Comparison of ENCODE assay signal across 15 cellular contexts in the genomic region with DNA sequence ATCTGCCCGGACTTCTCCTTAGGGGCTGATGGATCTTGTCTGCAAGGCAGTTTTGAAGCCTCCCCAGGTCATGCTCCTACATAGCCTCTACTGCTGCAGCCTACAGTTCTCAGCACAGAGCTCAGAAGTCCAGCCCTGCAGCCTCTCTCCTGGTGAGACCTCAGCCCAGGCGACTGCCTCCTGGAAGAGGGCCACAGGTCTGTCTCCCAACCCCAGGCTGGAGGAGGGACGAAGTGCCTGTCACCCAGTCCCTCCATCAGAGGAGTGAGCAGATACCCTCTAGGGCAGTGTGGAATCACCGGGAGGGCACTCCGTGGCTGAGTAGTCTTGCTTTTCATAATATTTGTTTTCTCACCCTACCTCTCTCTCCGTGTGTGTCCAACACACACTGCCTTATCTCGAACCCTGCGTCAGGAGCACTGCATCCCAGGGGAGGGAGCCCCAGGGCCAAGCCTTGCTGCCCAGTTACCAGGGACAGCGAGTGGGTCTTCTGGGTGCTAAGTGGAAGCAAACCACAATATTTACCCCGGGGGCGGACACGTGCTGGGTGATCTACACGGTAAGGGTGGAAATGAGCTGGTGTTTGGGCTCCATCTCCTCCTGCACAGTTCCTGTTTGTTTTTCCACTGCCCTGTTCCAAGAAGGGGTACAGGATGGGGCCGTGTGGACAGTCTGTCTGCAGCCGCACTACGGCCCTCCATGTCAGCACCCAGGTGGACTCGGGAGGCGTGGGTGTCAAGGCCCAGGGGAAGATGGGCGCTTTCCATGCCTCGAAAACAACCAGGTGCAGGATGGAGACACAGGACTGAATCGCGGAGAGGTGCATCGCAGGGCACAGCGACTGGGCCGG.
DNase-seq lines count a peak whose midpoint lies in the region; ATAC-seq and TF ChIP-seq lines count a peak whose summit lies in the region.
"Had no signal": no experiment of that assay in that cellular context is flagged by ENCODE, and none has a peak within 500 bp of the region (broad histone marks: within the 10 kb centered on the region; RNA-seq: fewer than 3 reads in every experiment).

No MANE protein-coding gene starts in this region.

- DNase-seq in DMS79 treated with DMSO at 0.1 percent for 48 hours (lab: John Stamatoyannopoulos, UW), result peak; percentile 19
- DNase-seq in DMS79 (lab: John Stamatoyannopoulos, UW), result no peak
- DNase-seq in central memory CD8-positive, alpha-beta T cell (ENCODE audit: low spot score in 2 of 2), result no peak
- DNase-seq in left lung, result no peak
- DNase-seq in suprapubic skin (ENCODE audit: low spot score in 2 of 2), result no peak
- DNase-seq in NCI-H748 (lab: John Stamatoyannopoulos, UW; ENCODE audit: unreplicated experiment), result no peak
- no peak for DNase-seq in iPS-NIHi11 (ENCODE audit: low spot score)
- DNase-seq: activated T-cell treated with anti-CD3 and anti-CD28 coated beads, Interleukin-2, amount 50 U/mL, for 48 hours; CD8-positive, alpha-beta memory T cell; HFFc6; naive B cell; NCI-H2227 treated with DMSO at 0.1 percent for 48 hours; PC-3 had no signal

- peaks cover 0 to 8% of the 10 kb centered on the region in 2 donors for H3K4me1 ChIP-seq in left lung
- H3K4me1 ChIP-seq in suprapubic skin, result peaks cover 9% of the 10 kb centered on the region

- H3K27ac Mint-ChIP-seq in central memory CD8-positive, alpha-beta T cell (ENCODE audit: low read depth), result no peak overlapping the region
- H3K27ac Mint-ChIP-seq: CD8-positive, alpha-beta memory T cell; HFFc6; naive B cell had no signal

- no peak overlapping the region for H3K27ac ChIP-seq in left lung
- H3K27ac ChIP-seq in suprapubic skin, result no peak overlapping the region
- H3K27ac ChIP-seq: skin epidermis had no signal

- H3K9me3 ChIP-seq in left lung (no peaks in the 10 kb centered on the region), suprapubic skin (no peaks in the 10 kb centered on the region)

- 58% methylated on average over 19 of the region's 25 CpGs for WGBS in suprapubic skin

- no peak for TF ChIP-seq CTCF in left lung (IDR thresholded peaks at IDR 0.05)
- no peak for TF ChIP-seq CTCF in suprapubic skin (IDR thresholded peaks at IDR 0.05)

- H3K36me3 ChIP-seq in left lung (no peaks in the 10 kb centered on the region), suprapubic skin (no peaks in the 10 kb centered on the region)

- intact Hi-C loops in left lung (cut with DNase I), result no loop called here

- TF ChIP-seq POLR2A in suprapubic skin (IDR thresholded peaks at IDR 0.05), result no peak

- H3K9me3 Mint-ChIP-seq in central memory CD8-positive, alpha-beta T cell, result no peaks in the 10 kb centered on the region
- H3K9me3 Mint-ChIP-seq: HFFc6 had no signal

- H3K27me3 ChIP-seq in left lung (peaks cover 8 to 47% of the 10 kb centered on the region in 2 donors), suprapubic skin (peaks cover 39% of the 10 kb centered on the region)

- no peak for TF ChIP-seq EP300 in suprapubic skin (IDR thresholded peaks at IDR 0.05)

- H3K36me3 Mint-ChIP-seq in central memory CD8-positive, alpha-beta T cell (ENCODE audit: insufficient read depth), result no peaks in the 10 kb centered on the region
- H3K36me3 Mint-ChIP-seq: CD8-positive, alpha-beta memory T cell; naive B cell had no signal

- H3K4me1 Mint-ChIP-seq in central memory CD8-positive, alpha-beta T cell, result no peaks in the 10 kb centered on the region

- peak overlapping the region; percentile 14 for H3K4me3 Mint-ChIP-seq in central memory CD8-positive, alpha-beta T cell
- H3K4me3 Mint-ChIP-seq: HFFc6 had no signal

- no peak overlapping the region for H3K4me3 ChIP-seq in left lung
- H3K4me3 ChIP-seq in suprapubic skin, result peak overlapping the region; percentile 32

- ATAC-seq in central memory CD8-positive, alpha-beta T cell (replicated peaks; ENCODE audit: extremely low read depth, poor library complexity, severe bottlenecking), result no peak
- ATAC-seq in left lung, result peak; percentile 40
- no peak for ATAC-seq in GM21447 (IDR thresholded peaks at IDR 0.05; ENCODE audit: unreplicated experiment)
- ATAC-seq: PC-3 had no signal

- peaks cover 43% of the 10 kb centered on the region for H3K27me3 Mint-ChIP-seq in central memory CD8-positive, alpha-beta T cell
